ENCODE assay signal across 8 cellular contexts in genomic region chr6:149545258-149545753, GRCh38. TPM values are rescaled to one million over a fixed set of nuclear protein-coding genes. Genes with fewer than 3 reads are reported as not detected.
DNase-seq lines count a peak whose midpoint lies in the region; ATAC-seq and TF ChIP-seq lines count a peak whose summit lies in the region.

No MANE protein-coding gene starts in this region.

- peaks cover 0 to 8% of the 10 kb centered on the region in 2 donors for H3K36me3 ChIP-seq in vagina

- peaks cover 31% of the 10 kb centered on the region for H3K4me1 ChIP-seq in vagina

- ATAC-seq in GM18502 (IDR thresholded peaks at IDR 0.05; ENCODE audit: poor library complexity, unreplicated experiment) (peak; percentile 33), HG03342 (IDR thresholded peaks at IDR 0.05; ENCODE audit: unreplicated experiment) (peak; percentile 41), left cardiac atrium (peak; percentile 25 to 60)

- peak; percentile 49 for DNase-seq in SKM-1 (lab: John Stamatoyannopoulos, UW; ENCODE audit: unreplicated experiment)
- peak; percentile 53 for DNase-seq in left cardiac atrium
- peak; percentile 61 for DNase-seq in pons (ENCODE audit: low spot score)
- peak in 1 of 2 donors; percentile 87 for DNase-seq in vagina (ENCODE audit: extremely low spot score in 2 of 2)
- DNase-seq in NCI-H1436 (lab: John Stamatoyannopoulos, UW), result no peak

- no peak for TF ChIP-seq POLR2A in vagina (IDR thresholded peaks at IDR 0.05)

- no peaks in the 10 kb centered on the region for H3K27me3 ChIP-seq in vagina

- H3K9me3 ChIP-seq in vagina, result no peaks in the 10 kb centered on the region

- peak overlapping the region; percentile 89 to 92 for H3K4me3 ChIP-seq in vagina

- intact Hi-C loops in left cardiac atrium (cut with DNase I) (no loop called here), vagina (cut with DNase I) (no loop called here)

- 0 to 1% (median 0%) methylated on average over 16 of the region's 16 CpGs for WGBS in adipose tissue, 3 donors

- H3K27ac ChIP-seq in adipose tissue (ENCODE audit: low read depth, low read length), result peak overlapping the region; percentile 89
- peak overlapping the region; percentile 96 for H3K27ac ChIP-seq in vagina

- TF ChIP-seq CTCF in vagina (IDR thresholded peaks at IDR 0.05), result no peak

RNA-seq across cellular contexts. Expression of gene PPIL4, which starts 0.5 kb away (rescaled TPM):
- 10 to 100 TPM in 2 of 3 donors, 1 to 10 TPM in 1; 6.7 to 28.6 (median 13.6) TPM for polyA plus RNA-seq in adipose tissue
- total RNA-seq in left cardiac atrium (10 to 100 TPM; 18.1 to 23.3 TPM), vagina (20.1 TPM)

RNA-seq across cellular contexts. Expression of gene GINM1, which starts 20.9 kb away (rescaled TPM):
- polyA plus RNA-seq in adipose tissue, result 10 to 100 TPM; 22.1 to 49.6 (median 40.2) TPM
- total RNA-seq in left cardiac atrium (10 to 100 TPM; 46.0 to 59.4 TPM), vagina (36.1 TPM)
